Comparison of ENCODE assay signal across 28 cellular contexts in genomic region chr2:27362678-27363420, GRCh38. TPM values are rescaled to one million over a fixed set of nuclear protein-coding genes. Genes with fewer than 3 reads are reported as not detected.
DNase-seq lines count a peak whose midpoint lies in the region; ATAC-seq and TF ChIP-seq lines count a peak whose summit lies in the region.
"Had no signal": no experiment of that assay in that cellular context is flagged by ENCODE, and none has a peak within 500 bp of the region (broad histone marks: within the 10 kb centered on the region; RNA-seq: fewer than 3 reads in every experiment).

No MANE protein-coding gene starts in this region.

- no peak for TF ChIP-seq CTCF in SK-N-SH (IDR thresholded peaks at IDR 0.05)
- TF ChIP-seq CTCF in coronary artery (IDR thresholded peaks at IDR 0.05), result no peak

- no peaks in the 10 kb centered on the region for H3K27me3 ChIP-seq in SK-N-SH (ENCODE audit: insufficient read depth)
- H3K27me3 ChIP-seq: breast epithelium, MG63, SJSA1, stomach, tibial artery had no signal

- H3K9me3 ChIP-seq in SK-N-SH, result no peaks in the 10 kb centered on the region
- H3K9me3 ChIP-seq: breast epithelium, MG63, SJSA1, stomach, tibial artery had no signal

- H3K9ac ChIP-seq in SK-N-SH, result no peak overlapping the region

- peaks cover 38% of the 10 kb centered on the region for H3K79me2 ChIP-seq in SK-N-SH (ENCODE audit: insufficient read depth)

- TF ChIP-seq EP300 in SK-N-SH (IDR thresholded peaks at IDR 0.05; ENCODE audit: borderline replicate concordance in 1 of 2, low read depth in 1 of 2, low read length in 1 of 2), result no peak

- POLR2A ChIA-PET in SK-N-SH (lab: Yijun Ruan, JAX), result interaction anchor here (0.6 to 0.7 kb wide), 2 partner anchors 47 to 364 kb away, joined by 3 read pairs; partner anchors contain the start of gene PPM1G

- ATAC-seq in SK-N-SH treated with all-trans-retinoic acid at 6 μM for 48 hours, result no peak; the same call in 2 of the 3 replicates
- ATAC-seq: activated CD4-positive, CD25-positive, alpha-beta regulatory T cell treated with anti-CD3 and anti-CD28 coated beads, Interleukin-2, amount 50 U/mL, for 24 hours; naive thymus-derived CD4-positive, alpha-beta T cell had no signal

- peaks cover 4% of the 10 kb centered on the region; the same call in 1 of the 2 replicates for H4K20me1 ChIP-seq in SK-N-SH (ENCODE audit: insufficient read depth)

- H3K9me2 ChIP-seq in SK-N-SH, result no peaks in the 10 kb centered on the region

- H3K27ac ChIP-seq in SK-N-SH (ENCODE audit: low read depth in 2 of 2, low read length in 1 of 2) (no peak overlapping the region), coronary artery (no peak overlapping the region)
- H3K27ac ChIP-seq: breast epithelium, SJSA1, skin epidermis, stomach, tibial artery had no signal

- DNase-seq in SK-N-SH (no peak), erythroblast (lab: John Stamatoyannopoulos, UW) (no peak), coronary artery (ENCODE audit: low spot score) (no peak), dedifferentiated amniotic fluid mesenchymal stem cell (ENCODE audit: extremely low spot score) (no peak)
- DNase-seq: 8988T; activated naive CD4-positive, alpha-beta T cell; activated T-cell treated with anti-CD3 and anti-CD28 coated beads, Interleukin-2, amount 50 U/mL, for 1 hour; effector CD4-positive, alpha-beta T cell; glutamatergic neuron; HCEC 1CT; KG1; MG63; midbrain; naive thymus-derived CD4-positive, alpha-beta T cell; NCI-H1417; NCI-H2081 treated with DMSO at 0.1 percent for 48 hours; NCI-H226; NCI-H69; occipital lobe; RPMI8226; stomach; tibial artery had no signal

- no peak overlapping the region for H2AFZ ChIP-seq in SK-N-SH (ENCODE audit: low read depth)

- peaks cover 0 to 5% of the 10 kb centered on the region in 2 experiments; a peak in 1 of 4 replicates for H3K4me1 ChIP-seq in SK-N-SH (ENCODE audit: control insufficient read depth in 1 of 2, insufficient read depth in 2 of 2, low read depth in 1 of 2, low read length in 1 of 2)
- H3K4me1 ChIP-seq: breast epithelium, SJSA1 had no signal

- CTCF ChIA-PET in SK-N-SH (lab: Yijun Ruan, JAX), result interaction anchor here (1.3 to 2.2 kb wide), 2 partner anchors 83 to 321 kb away, joined by 3 to 7 read pairs; no protein-coding TSS in a partner anchor

- TF ChIP-seq RAD21 in SK-N-SH (IDR thresholded peaks at IDR 0.05; ENCODE audit: low read length), result no peak

- H3K4me2 ChIP-seq in SK-N-SH, result no peak overlapping the region

- 87% methylated on average over 4 of the region's 4 CpGs for WGBS in SK-N-SH (ENCODE audit: low lambda C conversion rate)

- TF ChIP-seq POLR2A in erythroblast (IDR thresholded peaks at IDR 0.05; ENCODE audit: low read length), result peak; percentile 18

- H3K4me3 ChIP-seq in SK-N-SH (ENCODE audit: low read depth in 2 of 2, low read length in 1 of 2), result no peak overlapping the region
- H3K4me3 ChIP-seq in coronary artery, result no peak overlapping the region
- H3K4me3 ChIP-seq: breast epithelium, MG63, SJSA1, skin epidermis, stomach, tibial artery had no signal

- peaks cover 34 to 37% of the 10 kb centered on the region in 2 experiments for H3K36me3 ChIP-seq in SK-N-SH (replicated peaks in 1 of 2; ENCODE audit: control insufficient read depth in 1 of 2, insufficient read depth in 2 of 2, low read length in 1 of 2)

- peaks cover 22% of the 10 kb centered on the region for H3F3A ChIP-seq in SK-N-SH (replicated peaks; ENCODE audit: insufficient read depth)

TF ChIP-seq in SK-N-SH, 30 proteins besides CTCF, POLR2A, EP300 and RAD21:
- TF ChIP-seq POLR2AphosphoS5 (IDR thresholded peaks at IDR 0.05; ENCODE audit: low read depth, low read length) (peak; percentile 61), RCOR1 (IDR thresholded peaks at IDR 0.05; ENCODE audit: low read length) (no peak)

TF ChIP-seq in SK-N-SH treated with all-trans-retinoic acid at 6 μM for 48 hours, 23 proteins besides CTCF, POLR2A, EP300 and RAD21 (continues in another document):
- no peak for TF ChIP-seq ZNF70 (CRISPR knock-in tag; IDR thresholded peaks at IDR 0.05)
- TF ChIP-seq SNAI2 (CRISPR knock-in tag; IDR thresholded peaks at IDR 0.05), result no peak
- no peak for TF ChIP-seq CREB5 (CRISPR knock-in tag; IDR thresholded peaks at IDR 0.05; ENCODE audit: low read depth)
- TF ChIP-seq CSRNP3 (CRISPR knock-in tag; IDR thresholded peaks at IDR 0.05), result no peak
- no peak for TF ChIP-seq GLIS3 (CRISPR knock-in tag; IDR thresholded peaks at IDR 0.05)
- no peak for TF ChIP-seq TCF4 (CRISPR knock-in tag; IDR thresholded peaks at IDR 0.05; ENCODE audit: borderline replicate concordance)
- TF ChIP-seq CSDC2 (CRISPR knock-in tag; IDR thresholded peaks at IDR 0.05), result no peak

TF ChIP-seq in PFSK-1, 5 proteins besides CTCF, POLR2A, EP300 and RAD21:
- TF ChIP-seq POLR2AphosphoS5 (IDR thresholded peaks at IDR 0.05; ENCODE audit: low read depth, low read length) (0 out of 2 replicates have a peak, but pooled peaks have one; percentile 32), SIN3A (IDR thresholded peaks at IDR 0.05; ENCODE audit: borderline replicate concordance, insufficient read depth, low read length) (no peak)

RNA-seq across cellular contexts. Expression of gene GTF3C2, which starts 6.3 kb away (rescaled TPM):
- 65.8 and 76.0 TPM in 2 replicates for polyA plus RNA-seq in SK-N-SH (2012; rRNA removed)
- polyA plus RNA-seq in SK-N-SH (2012; cell fraction: cytosol; rRNA removed), result 44.7 and 53.9 TPM in 2 replicates
- polyA plus RNA-seq in SK-N-SH (2012; cell fraction: nucleus; rRNA removed), result 131 and 185 TPM in 2 replicates
- 48.1 TPM for polyA plus RNA-seq in PFSK-1 (2012; ENCODE audit: insufficient read length, low read depth)

RNA-seq across cellular contexts. Expression of gene EIF2B4, which starts 7.3 kb away (rescaled TPM):
- 51.7 and 56.0 TPM in 2 replicates for polyA plus RNA-seq in SK-N-SH (2012; rRNA removed)
- 29.4 and 37.1 TPM in 2 replicates for polyA plus RNA-seq in SK-N-SH (2012; cell fraction: cytosol; rRNA removed)
- polyA plus RNA-seq in SK-N-SH (2012; cell fraction: nucleus; rRNA removed), result 160 and 163 TPM in 2 replicates
- 121 TPM for polyA plus RNA-seq in PFSK-1 (2012; ENCODE audit: insufficient read length, low read depth)

RNA-seq across cellular contexts. Expression of gene SNX17, which starts 7.6 kb away (rescaled TPM):
- 128 and 145 TPM in 2 replicates for polyA plus RNA-seq in SK-N-SH (2012; rRNA removed)
- polyA plus RNA-seq in SK-N-SH (2012; cell fraction: cytosol; rRNA removed), result 103 and 135 TPM in 2 replicates
- polyA plus RNA-seq in SK-N-SH (2012; cell fraction: nucleus; rRNA removed), result 150 and 153 TPM in 2 replicates
- 143 TPM for polyA plus RNA-seq in PFSK-1 (2012; ENCODE audit: insufficient read length, low read depth)

RNA-seq across cellular contexts. Expression of gene ZNF513, which starts 17.7 kb away (rescaled TPM):
- polyA plus RNA-seq in SK-N-SH (2012; rRNA removed), result 53.8 and 63.7 TPM in 2 replicates
- polyA plus RNA-seq in SK-N-SH (2012; cell fraction: cytosol; rRNA removed), result 24.6 and 31.8 TPM in 2 replicates
- polyA plus RNA-seq in SK-N-SH (2012; cell fraction: nucleus; rRNA removed), result 195 and 213 TPM in 2 replicates
- 36.4 TPM for polyA plus RNA-seq in PFSK-1 (2012; ENCODE audit: insufficient read length, low read depth)

RNA-seq across cellular contexts. Expression of gene MPV17, which starts 40.0 kb away (rescaled TPM):
- 255 and 265 TPM in 2 replicates for polyA plus RNA-seq in SK-N-SH (2012; rRNA removed)
- polyA plus RNA-seq in SK-N-SH (2012; cell fraction: cytosol; rRNA removed), result 202 and 227 TPM in 2 replicates
- polyA plus RNA-seq in SK-N-SH (2012; cell fraction: nucleus; rRNA removed), result 276 and 373 TPM in 2 replicates
- polyA plus RNA-seq in PFSK-1 (2012; ENCODE audit: insufficient read length, low read depth), result 80.3 TPM
